17 cellular contexts compared by ENCODE assay signal in the genomic region with DNA sequence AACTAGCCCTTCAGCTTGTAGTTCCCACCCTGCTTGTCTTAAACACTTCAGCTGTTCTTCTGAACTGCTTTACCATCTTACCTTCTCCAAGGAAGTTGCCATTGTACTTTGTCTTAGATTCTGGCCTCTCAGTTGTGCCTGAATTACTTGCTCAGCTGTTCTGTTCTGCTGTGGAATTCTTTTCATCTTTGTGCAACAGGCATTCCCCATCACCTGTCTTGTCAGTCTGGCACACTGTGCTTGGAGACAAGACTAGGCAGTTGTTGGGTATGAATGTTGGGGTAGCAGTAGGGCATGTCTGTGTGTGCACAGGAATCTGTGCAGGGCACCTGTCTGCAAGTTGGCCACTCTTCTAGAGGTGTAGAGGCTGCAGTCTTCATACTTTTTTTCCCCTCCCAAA. TPM values are rescaled to one million over a fixed set of nuclear protein-coding genes. Genes with fewer than 3 reads are reported as not detected.
DNase-seq lines count a peak whose midpoint lies in the region; ATAC-seq and TF ChIP-seq lines count a peak whose summit lies in the region.
"Had no signal": no experiment of that assay in that cellular context is flagged by ENCODE, and none has a peak within 500 bp of the region (broad histone marks: within the 10 kb centered on the region; RNA-seq: fewer than 3 reads in every experiment).

No MANE protein-coding gene starts in this region.

- no peaks in the 10 kb centered on the region for H3K27me3 Mint-ChIP-seq in type B pancreatic cell

- H3K9me3 Mint-ChIP-seq in type B pancreatic cell, result peaks cover 8% of the 10 kb centered on the region

- peak; percentile 37 for ATAC-seq in esophagus mucosa
- ATAC-seq in GM21360 (IDR thresholded peaks at IDR 0.05; ENCODE audit: unreplicated experiment), result no peak
- ATAC-seq in GM18858 (IDR thresholded peaks at IDR 0.05; ENCODE audit: unreplicated experiment), result no peak
- ATAC-seq: GM12878, PC-3 had no signal

- peaks cover 60% of the 10 kb centered on the region for H3K4me1 Mint-ChIP-seq in type B pancreatic cell (ENCODE audit: unreplicated experiment)

- H3K27ac Mint-ChIP-seq in type B pancreatic cell, result peak overlapping the region; percentile 54

- no peak overlapping the region for H3K4me3 Mint-ChIP-seq in type B pancreatic cell

- no peaks in the 10 kb centered on the region for H3K36me3 Mint-ChIP-seq in type B pancreatic cell

- TF ChIP-seq CTCF in type B pancreatic cell (conservative IDR thresholded peaks at IDR 0.05), result no peak

- peak; percentile 87 for DNase-seq in LHCN-M2 (ENCODE audit: low read depth)
- DNase-seq in myocyte (ENCODE audit: low read depth), result peak; percentile 84
- DNase-seq in type B pancreatic cell (ENCODE audit: extremely low spot score, unreplicated experiment), result no peak
- DNase-seq in NAMALWA (ENCODE audit: low spot score), result no peak
- DNase-seq: C1 segment of cervical spinal cord, GDM1, KG1, NCI-H1048, NCI-H146, NCI-H2081, NCI-H510A, NCI-H82, PC-3 had no signal

RNA-seq across cellular contexts. Expression of a gene that starts 38.7 kb away (rescaled TPM):
- total RNA-seq in LHCN-M2 (2014; rRNA removed) (8.5 and 9.6 TPM in 2 replicates), esophagus mucosa (17.7 TPM), myocyte (4.8 and 4.9 TPM in 2 replicates), type B pancreatic cell (ENCODE audit: low replicate concordance) (28.5 and 29.3 TPM in 2 replicates)
- 2.9 TPM for polyA plus RNA-seq in LHCN-M2 (2012)
- 1.7 TPM for polyA plus RNA-seq in myocyte (2012)

Comparison
In these comparisons a context has a peak if more than half of its experiments do, and no peak if none do; other contexts are left out.
1. DNase-seq: peak in LHCN-M2 (single experiment) and myocyte (single experiment); none in type B pancreatic cell (single experiment) and NAMALWA (single experiment).